ENCODE assay signal across 1 cellular context in genomic region chr2:201234167-201235139, GRCh38.
TF ChIP-seq lines count a peak whose summit lies in the region.

No MANE protein-coding gene starts in this region.

TF ChIP-seq in H1, 55 proteins besides CTCF, POLR2A, EP300 and RAD21 (continued from another document):
- TF ChIP-seq SUZ12 (IDR thresholded peaks at IDR 0.05; ENCODE audit: low read length), result no peak
- TF ChIP-seq MAX (IDR thresholded peaks at IDR 0.05), result no peak
- TF ChIP-seq FOSL1 (IDR thresholded peaks at IDR 0.05; ENCODE audit: insufficient read depth, low read depth, low read length), result no peak
- TF ChIP-seq YY1 (IDR thresholded peaks at IDR 0.05; ENCODE audit: low read depth, low read length), result no peak
- no peak for TF ChIP-seq CHD1 (IDR thresholded peaks at IDR 0.05; ENCODE audit: low read depth, low read length)
- TF ChIP-seq, protein P1, sequence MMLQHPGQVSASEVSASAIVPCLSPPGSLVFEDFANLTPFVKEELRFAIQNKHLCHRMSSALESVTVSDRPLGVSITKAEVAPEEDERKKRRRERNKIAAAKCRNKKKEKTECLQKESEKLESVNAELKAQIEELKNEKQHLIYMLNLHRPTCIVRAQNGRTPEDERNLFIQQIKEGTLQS (IDR thresholded peaks at IDR 0.05; ENCODE audit: insufficient read depth, low read depth, low read length), result no peak
- TF ChIP-seq BRCA1 (IDR thresholded peaks at IDR 0.05; ENCODE audit: low read depth, low read length), result no peak
- TF ChIP-seq CEBPB (IDR thresholded peaks at IDR 0.05; ENCODE audit: low read depth, low read length), result no peak
- no peak for TF ChIP-seq BCL11A (IDR thresholded peaks at IDR 0.05; ENCODE audit: low read depth in 2 of 2, low read length in 2 of 2)
